Comparison of ENCODE assay signal across 23 cellular contexts in the genomic region with DNA sequence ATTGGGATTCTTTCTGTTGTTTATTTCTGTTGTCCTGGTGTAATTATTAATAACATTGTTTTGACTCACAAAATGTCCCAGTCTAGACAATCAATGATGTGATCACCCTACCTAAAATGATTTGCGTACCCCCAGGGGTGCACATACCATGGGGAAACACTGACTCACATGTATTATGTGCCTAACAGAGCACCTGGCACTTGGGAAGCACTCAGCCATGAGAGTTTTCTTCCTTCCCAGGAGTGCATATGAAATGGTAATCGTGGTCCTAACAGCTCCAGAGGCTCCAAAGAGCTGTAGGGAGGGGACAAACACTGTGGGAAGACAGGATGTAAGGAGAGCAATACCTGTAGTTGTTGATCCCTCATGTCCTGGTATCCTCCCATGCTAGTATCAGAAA.
A peak's percentile ranks its signal among the peaks of the same experiment; 100 is the strongest.
DNase-seq lines count a peak whose midpoint lies in the region; ATAC-seq, FAIRE-seq and TF ChIP-seq lines count a peak whose summit lies in the region.
"Had no signal": no experiment of that assay in that cellular context is flagged by ENCODE, and none has a peak within 500 bp of the region (broad histone marks: within the 10 kb centered on the region; RNA-seq: fewer than 3 reads in every experiment).

No MANE protein-coding gene starts in this region.

- no peaks in the 10 kb centered on the region for H3K9me1 ChIP-seq in keratinocyte (ENCODE audit: control insufficient read depth, extremely low read depth, insufficient read depth, low read length)

- H3K9ac ChIP-seq in keratinocyte (ENCODE audit: control insufficient read depth, extremely low read depth, insufficient read depth, low read length), result no peak overlapping the region

- H3K4me3 ChIP-seq in keratinocyte (ENCODE audit: control insufficient read depth in 2 of 3, extremely low read depth in 1 of 3, insufficient read depth in 2 of 3, low read depth in 1 of 3, low read length in 3 of 3) (no peak overlapping the region), body of pancreas (no peak overlapping the region), SJCRH30 (no peak overlapping the region)
- H3K4me3 ChIP-seq: colonic mucosa, gastroesophageal sphincter, vagina had no signal

- H3K36me3 Mint-ChIP-seq in glutamatergic neuron (ENCODE audit: unreplicated experiment), result peaks cover 4% of the 10 kb centered on the region
- H3K36me3 Mint-ChIP-seq: activated CD4-positive, alpha-beta memory T cell treated with anti-CD3 and anti-CD28 coated beads for 36 hours; IgD-negative memory B cell had no signal

- H2AFZ ChIP-seq in keratinocyte (ENCODE audit: control insufficient read depth, low read length), result no peak overlapping the region

- WGBS in body of pancreas, 2 donors, result 48 to 51% methylated on average over 2 of the region's 2 CpGs

- DNase-seq in NCI-H345 treated with DMSO at 0.1 percent for 48 hours (lab: John Stamatoyannopoulos, UW; ENCODE audit: unreplicated experiment), result peak; percentile 65
- peak; percentile 49 for DNase-seq in keratinocyte (ENCODE audit: low read depth, low spot score)
- no peak for DNase-seq in body of pancreas
- DNase-seq in glutamatergic neuron, result no peak
- no peak for DNase-seq in SIG-M5 treated with dmso at 0.1 percent for 504 hours (lab: John Stamatoyannopoulos, UW; ENCODE audit: unreplicated experiment)
- no peak for DNase-seq in SJCRH30
- DNase-seq: activated CD4-positive, alpha-beta memory T cell treated with anti-CD3 and anti-CD28 coated beads for 36 hours; activated naive CD4-positive, alpha-beta T cell treated with anti-CD3 and anti-CD28 coated beads for 36 hours; activated T-cell treated with anti-CD3 and anti-CD28 coated beads, Interleukin-2, amount 50 U/mL, for 24 hours; colonic mucosa; EL; erythroblast; NCI-H2029; NCI-H526; Right ventricle myocardium superior had no signal

- TF ChIP-seq POLR2A in body of pancreas (IDR thresholded peaks at IDR 0.05), result no peak

- FAIRE-seq in keratinocyte (lab: Jason Lieb, UNC), result peak; percentile 58
- FAIRE-seq: astrocyte had no signal

- no peak overlapping the region for H3K27ac Mint-ChIP-seq in glutamatergic neuron (ENCODE audit: unreplicated experiment)
- H3K27ac Mint-ChIP-seq: activated CD4-positive, alpha-beta memory T cell treated with anti-CD3 and anti-CD28 coated beads for 36 hours; activated naive CD4-positive, alpha-beta T cell treated with anti-CD3 and anti-CD28 coated beads for 36 hours; activated T-cell treated with anti-CD3 and anti-CD28 coated beads, Interleukin-2, amount 50 U/mL, for 24 hours; IgD-negative memory B cell; nephron; T-helper 1 cell treated with Interleukin-12 subunit alpha and Interleukin-12 subunit beta and Interleukin-4 antibody, amounts not matched to agents 30 μg/mL and 1 μg/mL, for 36 hours had no signal

- no peaks in the 10 kb centered on the region for H3K27me3 Mint-ChIP-seq in glutamatergic neuron (ENCODE audit: unreplicated experiment)
- H3K27me3 Mint-ChIP-seq: activated CD4-positive, alpha-beta memory T cell treated with anti-CD3 and anti-CD28 coated beads for 36 hours; activated T-cell treated with anti-CD3 and anti-CD28 coated beads, Interleukin-2, amount 50 U/mL, for 24 hours; IgD-negative memory B cell had no signal

- no peaks in the 10 kb centered on the region for H3K9me3 Mint-ChIP-seq in glutamatergic neuron (ENCODE audit: unreplicated experiment)
- H3K9me3 Mint-ChIP-seq: activated CD4-positive, alpha-beta memory T cell treated with anti-CD3 and anti-CD28 coated beads for 36 hours; activated T-cell treated with anti-CD3 and anti-CD28 coated beads, Interleukin-2, amount 50 U/mL, for 24 hours; T-helper 1 cell treated with Interleukin-12 subunit alpha and Interleukin-12 subunit beta and Interleukin-4 antibody, amounts not matched to agents 30 μg/mL and 1 μg/mL, for 36 hours had no signal

- H3K9me3 ChIP-seq in keratinocyte (ENCODE audit: control insufficient read depth, low read depth, low read length) (no peaks in the 10 kb centered on the region), body of pancreas (no peaks in the 10 kb centered on the region), SJCRH30 (replicated peaks) (no peaks in the 10 kb centered on the region)
- H3K9me3 ChIP-seq: colonic mucosa, vagina had no signal

- H3K36me3 ChIP-seq in keratinocyte (ENCODE audit: control insufficient read depth in 2 of 2, extremely low read depth in 1 of 2, insufficient read depth in 2 of 2, low read length in 2 of 2) (no peaks in the 10 kb centered on the region), body of pancreas (replicated peaks in 1 of 2; ENCODE audit: insufficient read depth in 1 of 2, low read depth in 2 of 2) (no peaks in the 10 kb centered on the region), SJCRH30 (no peaks in the 10 kb centered on the region)
- H3K36me3 ChIP-seq: colonic mucosa, gastroesophageal sphincter, vagina had no signal

- H3K4me1 Mint-ChIP-seq in glutamatergic neuron (ENCODE audit: low read depth, unreplicated experiment), result no peaks in the 10 kb centered on the region
- H3K4me1 Mint-ChIP-seq: IgD-negative memory B cell, nephron had no signal

- no peak overlapping the region for H3K4me3 Mint-ChIP-seq in glutamatergic neuron (ENCODE audit: unreplicated experiment)
- H3K4me3 Mint-ChIP-seq: activated CD4-positive, alpha-beta memory T cell treated with anti-CD3 and anti-CD28 coated beads for 36 hours; activated naive CD4-positive, alpha-beta T cell treated with anti-CD3 and anti-CD28 coated beads for 36 hours; activated T-cell treated with anti-CD3 and anti-CD28 coated beads, Interleukin-2, amount 50 U/mL, for 24 hours; IgD-negative memory B cell; nephron; T-helper 1 cell treated with Interleukin-12 subunit alpha and Interleukin-12 subunit beta and Interleukin-4 antibody, amounts not matched to agents 30 μg/mL and 1 μg/mL, for 36 hours had no signal

- intact Hi-C loops in body of pancreas (cut with DNase I), result no loop called here

- H3K79me2 ChIP-seq in keratinocyte (ENCODE audit: control insufficient read depth, insufficient read depth, low read length), result no peaks in the 10 kb centered on the region

- TF ChIP-seq CTCF in keratinocyte (optimal IDR thresholded peaks at IDR 0.05 in 1 of 3, IDR thresholded peaks at IDR 0.05 in 1 of 3, conservative IDR thresholded peaks at IDR 0.05 in 1 of 3; ENCODE audit: extremely low read depth in 1 of 3, insufficient read depth in 2 of 3, low read length in 3 of 3) (no peak), body of pancreas (IDR thresholded peaks at IDR 0.05) (no peak), glutamatergic neuron (IDR thresholded peaks at IDR 0.05; ENCODE audit: partially characterized antibody, unreplicated experiment) (no peak)

- H4K20me1 ChIP-seq in keratinocyte (ENCODE audit: control insufficient read depth, extremely low read depth, insufficient read depth, low read length), result no peaks in the 10 kb centered on the region

- dilution Hi-C loops in keratinocyte (cut with MboI; ENCODE audit: extremely low pct_ligation_motif_present, low sequenced_read_pairs), result no loop called here

- H3K4me1 ChIP-seq in keratinocyte (ENCODE audit: control insufficient read depth, extremely low read depth, insufficient read depth, low read length) (peaks cover 21% of the 10 kb centered on the region), body of pancreas (no peaks in the 10 kb centered on the region), SJCRH30 (no peaks in the 10 kb centered on the region)
- H3K4me1 ChIP-seq: colonic mucosa, gastroesophageal sphincter, vagina had no signal

- H3K27me3 ChIP-seq in keratinocyte (ENCODE audit: control insufficient read depth, extremely low read depth, insufficient read depth, low read length) (no peaks in the 10 kb centered on the region), body of pancreas (no peaks in the 10 kb centered on the region), SJCRH30 (no peaks in the 10 kb centered on the region)
- H3K27me3 ChIP-seq: colonic mucosa, gastroesophageal sphincter, vagina had no signal

- H3K27ac ChIP-seq in keratinocyte (ENCODE audit: control insufficient read depth, insufficient read depth, low read length), result no peak overlapping the region
- H3K27ac ChIP-seq in body of pancreas, result no peak overlapping the region
- H3K27ac ChIP-seq in SJCRH30, result no peak overlapping the region
- H3K27ac ChIP-seq: colonic mucosa, gastroesophageal sphincter, vagina had no signal

- ATAC-seq in GM18508 (IDR thresholded peaks at IDR 0.05; ENCODE audit: insufficient read depth, unreplicated experiment), result peak; percentile 28
- peak; percentile 40 for ATAC-seq in HG02610 (IDR thresholded peaks at IDR 0.05; ENCODE audit: unreplicated experiment)
- no peak for ATAC-seq in body of pancreas
- ATAC-seq: gastroesophageal sphincter had no signal

- no peak overlapping the region for H3K4me2 ChIP-seq in keratinocyte (ENCODE audit: control insufficient read depth, extremely low read depth, insufficient read depth, low read depth, low read length)

Comparison
In these comparisons a context has a peak if more than half of its experiments do, and no peak if none do; other contexts are left out.
1. DNase-seq: peak in NCI-H345 treated with DMSO at 0.1 percent for 48 hours (single experiment) and keratinocyte (single experiment); none in body of pancreas (0 of 4), glutamatergic neuron (single experiment), SIG-M5 treated with dmso at 0.1 percent for 504 hours (single experiment) and SJCRH30 (0 of 2).